In the genomic region with DNA sequence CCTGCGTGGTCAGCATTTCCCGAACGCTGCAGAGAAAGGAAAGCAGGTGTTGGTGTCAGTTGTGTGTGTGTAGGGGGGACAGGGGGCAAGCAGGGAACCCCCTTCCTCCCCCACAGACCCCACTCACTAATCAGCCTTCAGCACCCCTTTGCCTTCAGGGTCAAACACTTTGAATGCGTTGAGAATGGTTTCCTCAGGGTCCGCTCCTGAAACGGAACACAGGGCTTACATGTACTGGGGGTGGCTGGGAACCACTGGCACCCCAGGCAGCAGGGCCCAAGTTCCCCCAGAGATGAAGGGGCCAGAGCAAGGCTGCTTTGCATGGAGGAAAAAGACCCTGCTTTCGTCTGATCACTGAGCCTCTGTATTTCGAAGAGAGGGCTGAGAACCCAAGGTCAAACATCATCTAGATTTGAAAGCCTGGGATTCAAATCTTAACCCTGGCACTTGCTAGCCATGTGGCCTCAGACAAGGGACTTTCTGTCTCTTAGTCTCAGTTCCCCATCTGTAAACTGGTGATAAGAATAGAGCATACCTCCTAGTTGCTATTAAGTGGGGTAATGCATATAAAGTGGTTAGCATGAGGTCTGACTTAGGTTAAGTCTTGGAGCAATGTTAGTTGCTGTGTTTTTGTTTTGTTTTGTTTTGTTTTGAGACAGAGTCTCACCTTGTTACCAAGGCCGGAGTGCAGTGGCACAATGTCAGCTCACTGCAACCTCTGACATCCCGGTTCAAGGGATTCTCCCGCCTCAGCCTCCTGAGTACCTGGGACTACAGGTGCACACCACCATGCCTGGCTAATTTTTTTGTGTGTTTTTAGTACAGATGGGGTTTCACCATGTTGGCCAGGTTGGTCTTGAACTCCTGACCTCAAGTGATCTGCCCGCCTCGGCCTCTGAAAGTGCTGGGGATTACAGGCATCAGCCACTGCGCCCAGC, we compare ENCODE assay signal across 9 cellular contexts.
DNase-seq lines count a peak whose midpoint lies in the region; ATAC-seq and TF ChIP-seq lines count a peak whose summit lies in the region.
"Had no signal": no experiment of that assay in that cellular context is flagged by ENCODE, and none has a peak within 500 bp of the region (broad histone marks: within the 10 kb centered on the region; RNA-seq: fewer than 3 reads in every experiment).

No MANE protein-coding gene starts in this region.

- H3K9me2 ChIP-seq in SU-DHL-6 (replicated peaks; ENCODE audit: insufficient read depth, low read length) = no peaks in the 10 kb centered on the region

- no peaks in the 10 kb centered on the region for H3K79me2 ChIP-seq in SU-DHL-6 (ENCODE audit: insufficient read depth, low read length)

- H2AFZ ChIP-seq in SU-DHL-6 (ENCODE audit: low read depth, low read length, severe bottlenecking) = peak overlapping the region; percentile 54

- H3F3A ChIP-seq in SU-DHL-6 (ENCODE audit: insufficient read depth) = no peaks in the 10 kb centered on the region; the same call in 1 of the 2 replicates

- H3K9ac ChIP-seq in SU-DHL-6 (ENCODE audit: low read length) = peak overlapping the region; percentile 46

- H4K20me1 ChIP-seq in SU-DHL-6 (ENCODE audit: low read depth, low read length) = no peaks in the 10 kb centered on the region

- H3K27me3 ChIP-seq in SU-DHL-6 (ENCODE audit: low read length) = no peaks in the 10 kb centered on the region

- no peaks in the 10 kb centered on the region for H3K9me3 ChIP-seq in SU-DHL-6 (ENCODE audit: insufficient read depth, low read length)

- no peak for TF ChIP-seq CTCF in SU-DHL-6 (IDR thresholded peaks at IDR 0.05; ENCODE audit: insufficient read depth, low read length, poor library complexity, severe bottlenecking)

- peak overlapping the region; percentile 85 for H3K27ac ChIP-seq in SU-DHL-6 (ENCODE audit: low read depth, low read length)

- peak overlapping the region; percentile 52 for H3K4me2 ChIP-seq in SU-DHL-6 (ENCODE audit: low read depth, low read length, poor library complexity, severe bottlenecking)

- H3K36me3 ChIP-seq in SU-DHL-6 (ENCODE audit: low read length) = no peaks in the 10 kb centered on the region

- ATAC-seq in GM18498 (IDR thresholded peaks at IDR 0.05; ENCODE audit: unreplicated experiment) = peak; percentile 98
- peak; percentile 99 for ATAC-seq in GM19468 (IDR thresholded peaks at IDR 0.05; ENCODE audit: extremely low read depth, unreplicated experiment)
- ATAC-seq in HG03103 (IDR thresholded peaks at IDR 0.05; ENCODE audit: low read depth, unreplicated experiment) = peak; percentile 94

- DNase-seq in activated gamma-delta T cell treated with Interleukin-2 at 50 U/mL for 16 hours = no peak
- DNase-seq in stimulated activated CD4-positive, alpha-beta T cell treated with anti-CD3 and anti-CD28 coated beads, Interleukin-4, amount 100 ng/mL, for 24 hours = no peak
- DNase-seq in SHP77 (lab: John Stamatoyannopoulos, UW) = no peak
- DNase-seq in amniotic stem cell (lab: John Stamatoyannopoulos, UW) = no peak
- DNase-seq: activated CD4-positive, alpha-beta T cell treated with anti-CD3 and anti-CD28 coated beads, Interleukin-2, amount 50 U/mL, for 48 hours had no signal

- no peak overlapping the region for H3K4me3 ChIP-seq in SU-DHL-6 (ENCODE audit: insufficient read depth, low read length, poor library complexity, severe bottlenecking)
